ENCODE assay signal across 17 cellular contexts in the genomic region with DNA sequence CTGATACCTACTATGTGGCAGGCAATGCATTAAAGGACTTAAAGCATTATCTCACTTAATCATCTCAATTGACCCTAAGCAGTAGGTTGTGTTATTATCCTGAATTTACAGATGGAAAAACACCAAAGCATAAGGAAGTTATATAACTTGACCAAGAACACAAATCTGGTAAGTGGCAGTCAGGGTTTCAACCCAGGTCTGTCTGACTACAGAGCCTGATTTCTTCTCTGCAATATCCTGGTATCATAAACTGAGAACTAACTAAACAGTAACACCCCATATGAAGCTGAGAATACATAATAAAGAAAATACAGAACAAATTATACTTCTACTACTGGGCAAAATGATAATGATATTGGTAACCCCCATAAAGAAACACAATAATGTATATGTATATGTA.
"Had no signal": no experiment of that assay in that cellular context is flagged by ENCODE, and none has a peak within 500 bp of the region (broad histone marks: within the 10 kb centered on the region; RNA-seq: fewer than 3 reads in every experiment).

No MANE protein-coding gene starts in this region.

- DNase-seq: activated CD4-positive, alpha-beta T cell treated with anti-CD3 and anti-CD28 coated beads for 1 hour; activated CD4-positive, alpha-beta T cell treated with anti-CD3 and anti-CD28 coated beads, Interleukin-2, amount 50 U/mL, for 48 hours; activated CD8-positive, alpha-beta memory T cell treated with anti-CD3 and anti-CD28 coated beads, Interleukin-2, amount 10 ng/mL, durations not matched to agents 7 days and 5 days; activated effector memory CD4-positive, alpha-beta T cell treated with anti-CD3 and anti-CD28 coated beads, Interleukin-2, amount 50 U/mL, for 16 hours; activated T-cell treated with anti-CD3 and anti-CD28 coated beads, Interleukin-2, amount 50 U/mL, for 4 hours; amniotic stem cell; body of pancreas; erythroblast; head of caudate nucleus; islet precursor cell; retina; T-helper 17 cell; trophoblast cell had no signal

- H3K4me3 ChIP-seq: body of pancreas, skin epidermis had no signal

- H3K9ac ChIP-seq: parathyroid adenoma had no signal

- H3K79me2 ChIP-seq: parathyroid adenoma had no signal

- ATAC-seq: activated CD8-positive, alpha-beta memory T cell treated with anti-CD3 and anti-CD28 coated beads, Interleukin-2, amount 10 ng/mL, durations not matched to agents 7 days and 5 days; activated naive CD4-positive, alpha-beta T cell treated with anti-CD3 and anti-CD28 coated beads, Interleukin-2, amount 50 U/mL, for 72 hours; activated T-cell treated with anti-CD3 and anti-CD28 coated beads, Interleukin-2, amount 50 U/mL, for 4 hours; body of pancreas; stimulated activated effector memory CD8-positive, alpha-beta T cell treated with anti-CD3 and anti-CD28 coated beads, Interleukin-12 subunit alpha, Interleukin-12 subunit beta, amount 100 ng/mL, for 72 hours; T-helper 17 cell had no signal

- H3K4me1 ChIP-seq: parathyroid adenoma had no signal

- H3K9me3 ChIP-seq: body of pancreas had no signal

- H2AFZ ChIP-seq: parathyroid adenoma had no signal

- H3K27me3 ChIP-seq: body of pancreas had no signal

- H3K27ac ChIP-seq: body of pancreas, parathyroid adenoma had no signal
